ENCODE assay signal across 1 cellular context in the genomic region with DNA sequence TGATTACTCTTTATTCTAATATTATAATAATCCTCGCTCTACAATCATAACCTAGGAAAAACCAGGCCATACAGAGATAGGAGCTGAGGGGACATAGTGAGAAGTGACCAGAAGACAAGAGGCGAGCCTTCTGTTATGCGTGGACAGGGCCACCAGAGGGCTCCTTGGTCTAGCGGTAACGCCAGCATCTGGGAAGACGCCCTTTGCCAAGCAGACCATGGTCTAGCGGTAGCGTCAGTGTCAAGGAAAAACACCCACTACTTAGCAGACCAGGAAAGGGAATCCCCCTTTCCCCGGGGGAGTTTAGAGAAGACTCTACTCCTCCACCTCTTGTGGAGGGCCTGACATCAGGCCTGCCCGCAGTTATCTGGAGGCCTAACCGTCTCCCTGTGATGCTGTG.
TF ChIP-seq lines count a peak whose summit lies in the region.

No MANE protein-coding gene starts in this region.

TF ChIP-seq in HepG2, 621 proteins besides CTCF, POLR2A, EP300 and RAD21:
- peak; percentile 32; the same call in 1 of the 2 replicates for TF ChIP-seq TBX3 (IDR thresholded peaks at IDR 0.05; ENCODE audit: borderline replicate concordance)
- peak; percentile 13; the same call in 1 of the 2 replicates for TF ChIP-seq SMC3 (IDR thresholded peaks at IDR 0.05; ENCODE audit: low read length)
- TF ChIP-seq, protein P1, sequence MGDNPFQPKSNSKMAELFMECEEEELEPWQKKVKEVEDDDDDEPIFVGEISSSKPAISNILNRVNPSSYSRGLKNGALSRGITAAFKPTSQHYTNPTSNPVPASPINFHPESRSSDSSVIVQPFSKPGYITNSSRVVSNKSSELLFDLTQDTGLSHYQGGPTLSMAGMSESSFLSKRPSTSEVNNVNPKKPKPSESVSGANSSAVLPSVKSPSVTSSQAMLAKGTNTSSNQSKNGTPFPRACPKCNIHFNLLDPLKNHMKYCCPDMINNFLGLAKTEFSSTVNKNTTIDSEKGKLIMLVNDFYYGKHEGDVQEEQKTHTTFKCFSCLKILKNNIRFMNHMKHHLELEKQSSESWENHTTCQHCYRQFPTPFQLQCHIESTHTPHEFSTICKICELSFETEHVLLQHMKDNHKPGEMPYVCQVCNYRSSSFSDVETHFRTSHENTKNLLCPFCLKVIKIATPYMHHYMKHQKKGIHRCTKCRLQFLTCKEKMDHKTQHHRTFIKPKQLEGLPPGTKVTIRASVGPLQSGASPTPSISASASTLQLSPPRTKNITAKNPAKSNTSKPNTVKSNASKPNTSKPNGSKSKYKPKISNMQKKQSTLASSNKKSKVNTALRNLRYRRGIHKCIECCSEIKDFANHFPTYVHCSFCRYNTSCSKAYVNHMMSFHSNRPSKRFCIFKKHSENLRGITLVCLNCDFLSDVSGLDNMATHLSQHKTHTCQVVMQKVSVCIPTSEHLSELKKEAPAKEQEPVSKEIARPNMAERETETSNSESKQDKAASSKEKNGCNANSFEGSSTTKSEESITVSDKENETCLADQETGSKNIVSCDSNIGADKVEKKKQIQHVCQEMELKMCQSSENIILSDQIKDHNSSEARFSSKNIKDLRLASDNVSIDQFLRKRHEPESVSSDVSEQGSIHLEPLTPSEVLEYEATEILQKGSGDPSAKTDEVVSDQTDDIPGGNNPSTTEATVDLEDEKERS (CRISPR knock-in tag; IDR thresholded peaks at IDR 0.05) = peak; percentile 68; the same call in 1 of the 2 replicates
- peak; percentile 25; the same call in 1 of the 2 replicates for TF ChIP-seq ZBTB38 (CRISPR knock-in tag; IDR thresholded peaks at IDR 0.05)
- peak; percentile 68 for TF ChIP-seq STAG1 (CRISPR knock-in tag; IDR thresholded peaks at IDR 0.05)
- TF ChIP-seq POGZ (CRISPR knock-in tag; IDR thresholded peaks at IDR 0.05) = 0 out of 2 replicates have a peak, but pooled peaks have one; percentile 45
- TF ChIP-seq, protein P2, sequence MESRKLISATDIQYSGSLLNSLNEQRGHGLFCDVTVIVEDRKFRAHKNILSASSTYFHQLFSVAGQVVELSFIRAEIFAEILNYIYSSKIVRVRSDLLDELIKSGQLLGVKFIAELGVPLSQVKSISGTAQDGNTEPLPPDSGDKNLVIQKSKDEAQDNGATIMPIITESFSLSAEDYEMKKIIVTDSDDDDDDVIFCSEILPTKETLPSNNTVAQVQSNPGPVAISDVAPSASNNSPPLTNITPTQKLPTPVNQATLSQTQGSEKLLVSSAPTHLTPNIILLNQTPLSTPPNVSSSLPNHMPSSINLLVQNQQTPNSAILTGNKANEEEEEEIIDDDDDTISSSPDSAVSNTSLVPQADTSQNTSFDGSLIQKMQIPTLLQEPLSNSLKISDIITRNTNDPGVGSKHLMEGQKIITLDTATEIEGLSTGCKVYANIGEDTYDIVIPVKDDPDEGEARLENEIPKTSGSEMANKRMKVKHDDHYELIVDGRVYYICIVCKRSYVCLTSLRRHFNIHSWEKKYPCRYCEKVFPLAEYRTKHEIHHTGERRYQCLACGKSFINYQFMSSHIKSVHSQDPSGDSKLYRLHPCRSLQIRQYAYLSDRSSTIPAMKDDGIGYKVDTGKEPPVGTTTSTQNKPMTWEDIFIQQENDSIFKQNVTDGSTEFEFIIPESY (CRISPR knock-in tag; IDR thresholded peaks at IDR 0.05) = peak; percentile 100
- TF ChIP-seq, protein P3, sequence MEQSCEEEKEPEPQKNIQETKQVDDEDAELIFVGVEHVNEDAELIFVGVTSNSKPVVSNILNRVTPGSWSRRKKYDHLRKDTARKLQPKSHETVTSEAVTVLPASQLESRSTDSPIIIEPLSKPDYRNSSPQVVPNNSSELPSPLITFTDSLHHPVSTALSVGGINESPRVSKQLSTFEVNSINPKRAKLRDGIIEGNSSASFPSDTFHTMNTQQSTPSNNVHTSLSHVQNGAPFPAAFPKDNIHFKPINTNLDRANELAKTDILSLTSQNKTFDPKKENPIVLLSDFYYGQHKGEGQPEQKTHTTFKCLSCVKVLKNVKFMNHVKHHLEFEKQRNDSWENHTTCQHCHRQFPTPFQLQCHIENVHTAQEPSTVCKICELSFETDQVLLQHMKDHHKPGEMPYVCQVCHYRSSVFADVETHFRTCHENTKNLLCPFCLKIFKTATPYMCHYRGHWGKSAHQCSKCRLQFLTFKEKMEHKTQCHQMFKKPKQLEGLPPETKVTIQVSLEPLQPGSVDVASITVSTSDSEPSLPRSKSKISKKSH (CRISPR knock-in tag; IDR thresholded peaks at IDR 0.05; ENCODE audit: borderline replicate concordance) = peak; percentile 96
- TF ChIP-seq HOXA3 (CRISPR knock-in tag; IDR thresholded peaks at IDR 0.05) = 0 out of 2 replicates have a peak, but pooled peaks have one; percentile 30
- TF ChIP-seq ZMYM4 (CRISPR knock-in tag; IDR thresholded peaks at IDR 0.05) = peak; percentile 48; the same call in 1 of the 2 replicates
